ENCODE assay signal across 8 cellular contexts in the genomic region with DNA sequence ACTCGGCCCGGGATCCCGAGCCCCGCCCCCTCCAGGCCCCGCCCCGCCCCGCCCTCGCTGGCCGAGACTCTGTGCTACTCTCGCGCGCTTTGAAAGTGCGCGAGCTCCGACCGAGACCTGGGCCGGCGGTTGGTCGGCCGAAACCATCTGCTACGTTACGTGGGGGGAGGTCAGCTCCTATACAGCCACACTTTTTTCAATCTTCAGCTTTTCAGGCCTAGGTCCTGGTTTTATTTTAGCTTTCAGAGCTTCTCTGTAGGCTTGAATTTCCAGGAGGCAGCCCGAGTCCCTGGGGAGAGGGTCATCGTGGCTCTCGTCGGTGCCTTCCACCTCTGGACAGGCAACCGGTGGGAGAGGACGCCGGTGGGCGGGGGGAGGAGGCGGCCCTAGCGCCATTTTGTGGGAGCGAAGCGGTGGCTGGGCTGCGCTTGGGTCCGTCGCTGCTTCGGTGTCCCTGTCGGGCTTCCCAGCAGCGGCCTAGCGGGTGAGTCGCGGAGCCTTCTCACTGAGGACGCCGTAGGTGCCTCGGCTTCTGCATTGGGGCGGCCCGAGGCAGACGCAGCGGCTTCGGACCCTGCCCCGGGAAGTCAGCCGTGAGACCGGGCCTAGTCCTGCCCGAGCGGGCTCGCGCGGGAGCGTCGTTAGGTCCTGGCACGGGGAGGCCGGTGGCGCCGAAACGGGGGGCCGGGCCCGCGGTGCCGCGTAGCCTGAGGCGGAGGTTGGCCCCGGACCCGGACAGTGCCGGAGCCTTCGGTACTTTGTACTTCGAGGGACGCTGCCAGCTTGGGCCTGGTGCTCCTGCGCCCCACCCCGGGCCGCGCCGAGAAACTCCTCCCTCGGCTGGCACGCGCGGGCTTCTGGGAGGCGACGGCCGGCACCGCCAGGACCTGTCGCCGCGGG. TPM values are rescaled to one million over a fixed set of nuclear protein-coding genes. Genes with fewer than 3 reads are reported as not detected.
DNase-seq lines count a peak whose midpoint lies in the region; ATAC-seq and TF ChIP-seq lines count a peak whose summit lies in the region.

A gene (plus strand): TSS at position 395 of the 900 bp plus-strand sequence. CDS start 1,074 bp downstream, outside the sequence.

- H3K36me3 ChIP-seq in OCI-LY3 (replicated peaks; ENCODE audit: low read depth, low read length) (peaks cover 23% of the 10 kb centered on the region), mucosa of descending colon (ENCODE audit: low read depth) (peaks cover 10% of the 10 kb centered on the region)

- H3K27ac ChIP-seq in OCI-LY3 (ENCODE audit: low read length), result peak within 1 kb of the TSS; percentile 61

- intact Hi-C loops in mucosa of descending colon (cut with DNase I, micrococcal nuclease), result no loop called here

- TF ChIP-seq CTCF in OCI-LY3 (IDR thresholded peaks at IDR 0.05; ENCODE audit: low read depth, low read length), result no peak
- TF ChIP-seq CTCF in epithelial cell of esophagus (IDR thresholded peaks at IDR 0.05; ENCODE audit: insufficient read depth, low read depth, low read length, missing control alignments), result no peak
- no peak for TF ChIP-seq CTCF in mucosa of descending colon (IDR thresholded peaks at IDR 0.05)

- H3K9ac ChIP-seq in OCI-LY3 (ENCODE audit: low read length), result peak within 1 kb of the TSS; percentile 80

- H3K4me3 ChIP-seq in OCI-LY3 (ENCODE audit: low read length), result peak within 1 kb of the TSS; percentile 92
- peak within 1 kb of the TSS; percentile 72 for H3K4me3 ChIP-seq in epithelial cell of esophagus (ENCODE audit: low read length)
- peak within 1 kb of the TSS; percentile 95 for H3K4me3 ChIP-seq in mucosa of descending colon

- H3K9me3 ChIP-seq in OCI-LY3 (ENCODE audit: insufficient read depth, low read length) (no peaks in the 10 kb centered on the region), mucosa of descending colon (no peaks in the 10 kb centered on the region)

- DNase-seq in DMS 273 treated with DMSO at 0.1 percent for 48 hours (lab: John Stamatoyannopoulos, UW) (peak; percentile 88), HuH-7.5 (ENCODE audit: low spot score) (peak; percentile 87), activated T-cell treated with anti-CD3 and anti-CD28 coated beads for 24 hours (ENCODE audit: low read depth) (peak; percentile 85), epithelial cell of esophagus (ENCODE audit: low read depth) (peak; percentile 89), mucosa of descending colon (peak; percentile 90 to 94 (median 93))
- DNase-seq in stimulated activated CD8-positive, alpha-beta memory T cell treated with anti-CD3 and anti-CD28 coated beads, Interleukin-4, amount 100 ng/mL, for 1 hour (ENCODE audit: low read depth in 2 of 2, low spot score in 1 of 2), result peak; percentile 69 to 78

- H3K4me1 ChIP-seq in OCI-LY3 (ENCODE audit: low read length), result peaks cover 11% of the 10 kb centered on the region
- H3K4me1 ChIP-seq in mucosa of descending colon (ENCODE audit: low read depth), result peaks cover 42% of the 10 kb centered on the region

- no peaks in the 10 kb centered on the region for H3K27me3 ChIP-seq in OCI-LY3 (ENCODE audit: low read depth, low read length)

- H4K20me1 ChIP-seq in OCI-LY3 (ENCODE audit: insufficient read depth, low read length), result peaks cover 17% of the 10 kb centered on the region

- peak within 1 kb of the TSS; percentile 92 for H2AFZ ChIP-seq in OCI-LY3 (ENCODE audit: low read depth, low read length)

- H3K79me2 ChIP-seq in OCI-LY3 (ENCODE audit: low read length), result peaks cover 28% of the 10 kb centered on the region

- ATAC-seq in GM21528 (IDR thresholded peaks at IDR 0.05; ENCODE audit: low FRiP score, unreplicated experiment) (peak; percentile 87), mucosa of descending colon (peak; percentile 91)

- H3K4me2 ChIP-seq in OCI-LY3 (ENCODE audit: low read length), result peak within 1 kb of the TSS; percentile 90

RNA-seq across cellular contexts. Expression of the gene that starts here (rescaled TPM):
- total RNA-seq in mucosa of descending colon, result 100 to 1,000 TPM; 123 to 155 (median 147) TPM

Comparison
In these comparisons a context has a peak if more than half of its experiments do, and no peak if none do; other contexts are left out.
1. Peak in every context shown above with its lines: DNase-seq, ATAC-seq, H3K4me3 ChIP-seq and H3K27ac ChIP-seq.